9 cellular contexts compared by ENCODE assay signal in genomic region chr17:7004398-7005253, GRCh38. TPM values are rescaled to one million over a fixed set of nuclear protein-coding genes. Genes with fewer than 3 reads are reported as not detected.
A peak's percentile ranks its signal among the peaks of the same experiment; 100 is the strongest.
DNase-seq lines count a peak whose midpoint lies in the region; ATAC-seq and TF ChIP-seq lines count a peak whose summit lies in the region.
"Had no signal": no experiment of that assay in that cellular context is flagged by ENCODE, and none has a peak within 500 bp of the region (broad histone marks: within the 10 kb centered on the region; RNA-seq: fewer than 3 reads in every experiment).

No MANE protein-coding gene starts in this region.

- peaks cover 36% of the 10 kb centered on the region for H3K36me3 ChIP-seq in OCI-LY7 (ENCODE audit: insufficient read depth, low read length)
- H3K36me3 ChIP-seq in body of pancreas (replicated peaks in 1 of 2; ENCODE audit: insufficient read depth in 1 of 2, low read depth in 2 of 2): peaks cover 6 to 8% of the 10 kb centered on the region in 2 donors
- H3K36me3 ChIP-seq in kidney epithelial cell (ENCODE audit: control insufficient read depth, insufficient read depth, low read length): no peaks in the 10 kb centered on the region
- peaks cover 11 to 13% of the 10 kb centered on the region in 2 donors for H3K36me3 ChIP-seq in thyroid gland

- TF ChIP-seq CTCF in LNCAP (IDR thresholded peaks at IDR 0.05): peak; percentile 84
- peak; percentile 91 for TF ChIP-seq CTCF in OCI-LY7 (conservative IDR thresholded peaks at IDR 0.05; ENCODE audit: low read length)
- peak in 6 of 7 experiments; percentile 47 to 75 (median 68) for TF ChIP-seq CTCF in body of pancreas (IDR thresholded peaks at IDR 0.05)
- peak; percentile 61 for TF ChIP-seq CTCF in kidney epithelial cell (IDR thresholded peaks at IDR 0.05; ENCODE audit: insufficient read depth, low read length, poor library complexity, severe bottlenecking)
- TF ChIP-seq CTCF in thyroid gland (IDR thresholded peaks at IDR 0.05): peak in 4 of 6 experiments; percentile 56 to 67 (median 64)

- H3K79me2 ChIP-seq in OCI-LY7 (ENCODE audit: insufficient read depth, low read depth, low read length): no peaks in the 10 kb centered on the region

- H3K27ac ChIP-seq in OCI-LY7 (ENCODE audit: low read depth, low read length, poor library complexity, severe bottlenecking) (no peak overlapping the region), body of pancreas (no peak overlapping the region), thyroid gland (no peak overlapping the region)

- no peak overlapping the region for H3K4me2 ChIP-seq in OCI-LY7 (ENCODE audit: low read length)

- H3K9me3 ChIP-seq in OCI-LY7 (ENCODE audit: low read length): no peaks in the 10 kb centered on the region
- no peaks in the 10 kb centered on the region for H3K9me3 ChIP-seq in body of pancreas
- H3K9me3 ChIP-seq in thyroid gland: no peaks in the 10 kb centered on the region

- 93 to 100% methylated on average over 2 of the region's 2 CpGs for WGBS in body of pancreas, 2 donors
- WGBS in thyroid gland, 2 donors: 80 to 81% methylated on average over 2 of the region's 2 CpGs

- intact Hi-C loops in OCI-LY7 (cut with micrococcal nuclease; ENCODE audit: unreplicated experiment): loop anchor here (1.0 to 2.0 kb wide), 2 partner anchors 92 to 161 kb away; no protein-coding TSS in a partner anchor
- intact Hi-C loops in body of pancreas (cut with DNase I): loop anchor here (10.0 kb wide), 1 partner anchor 90 kb away; no protein-coding TSS in a partner anchor
- intact Hi-C loops in thyroid gland (cut with DNase I): loop anchor here (5.0 kb wide), 1 partner anchor 92 kb away; no protein-coding TSS in a partner anchor

- no peaks in the 10 kb centered on the region for H3K4me1 ChIP-seq in OCI-LY7 (ENCODE audit: insufficient read depth, low read length, poor library complexity, severe bottlenecking)
- no peaks in the 10 kb centered on the region for H3K4me1 ChIP-seq in body of pancreas
- H3K4me1 ChIP-seq in thyroid gland: no peaks in the 10 kb centered on the region

- H2AFZ ChIP-seq in OCI-LY7 (ENCODE audit: low read length): no peak overlapping the region

- H3K4me3 ChIP-seq in OCI-LY7 (ENCODE audit: low read depth, low read length, poor library complexity, severe bottlenecking) (no peak overlapping the region), body of pancreas (no peak overlapping the region), kidney epithelial cell (ENCODE audit: low read depth, low read length) (no peak overlapping the region), thyroid gland (replicated peaks in 1 of 3) (no peak overlapping the region)

- no peaks in the 10 kb centered on the region for H3K9me2 ChIP-seq in OCI-LY7 (ENCODE audit: insufficient read depth, low read length)

- TF ChIP-seq POLR2A in body of pancreas (IDR thresholded peaks at IDR 0.05) (no peak), thyroid gland (IDR thresholded peaks at IDR 0.05) (no peak)

- no peaks in the 10 kb centered on the region; the same call in 1 of the 2 replicates for H4K20me1 ChIP-seq in OCI-LY7 (ENCODE audit: insufficient read depth, low read length)

- POLR2A ChIA-PET in OCI-LY7 (lab: Charles Lee): interaction anchor here (0.9 to 1.6 kb wide), 2 partner anchors 35 to 161 kb away, joined by 3 to 7 read pairs; no protein-coding TSS in a partner anchor

- no peaks in the 10 kb centered on the region for H3K27me3 ChIP-seq in body of pancreas
- no peaks in the 10 kb centered on the region for H3K27me3 ChIP-seq in kidney epithelial cell (ENCODE audit: control insufficient read depth, insufficient read depth, low read length)
- no peaks in the 10 kb centered on the region for H3K27me3 ChIP-seq in thyroid gland

- DNase-seq in A172 (ENCODE audit: low spot score) (peak; percentile 78), GDM1 (lab: John Stamatoyannopoulos, UW) (peak; percentile 34), OCI-LY7 (ENCODE audit: low spot score) (peak; percentile 80), body of pancreas (peak in 1 of 4 donors; percentile 33), kidney epithelial cell (ENCODE audit: low read depth) (no peak), thyroid gland (no peak)

- ATAC-seq in body of pancreas (peak; percentile 71), HG03520 (IDR thresholded peaks at IDR 0.05; ENCODE audit: unreplicated experiment) (no peak)

- BruUV-seq in OCI-LY7 (replicated peaks; lab: Mats Ljungman, UMichigan): no TSS peak

- CTCF ChIA-PET in OCI-LY7 (lab: Charles Lee; ENCODE audit: unreplicated experiment): interaction anchor here (0.6 to 1.4 kb wide), 6 partner anchors 90 to 338 kb away, joined by 3 to 10 read pairs (median 4); no protein-coding TSS in a partner anchor

RNA-seq across cellular contexts. Expression of gene RNASEK, which starts 7.8 kb away (rescaled TPM):
- total RNA-seq in A172 (2014; rRNA removed; shearing (Covaris generic)): 220 and 249 TPM in 2 replicates
- 110 and 145 TPM in 2 replicates for total RNA-seq in OCI-LY7 (2014; rRNA removed; shearing (Covaris generic))
- total RNA-seq in OCI-LY7 (2022): 126 and 139 TPM in 2 replicates
- 10 to 100 TPM in 1 of 2 donors, 1 to 10 TPM in 1; 9.9 to 87.4 TPM for total RNA-seq in body of pancreas
- total RNA-seq in kidney epithelial cell: 375 and 389 TPM in 2 replicates
- total RNA-seq in thyroid gland: 100 to 1,000 TPM; 134 to 297 (median 200) TPM

RNA-seq across cellular contexts. Expression of gene ALOX12, which starts 8.8 kb away (rescaled TPM):
- total RNA-seq in A172 (2014; rRNA removed; shearing (Covaris generic)): not detected in 2 replicates
- not detected in 2 replicates for total RNA-seq in OCI-LY7 (2014; rRNA removed; shearing (Covaris generic))
- not detected in 2 replicates for total RNA-seq in OCI-LY7 (2022)
- not detected for total RNA-seq in body of pancreas
- 1.4 and 1.7 TPM in 2 replicates for total RNA-seq in kidney epithelial cell
- not detected for total RNA-seq in thyroid gland

RNA-seq across cellular contexts. Expression of gene BCL6B, which starts 18.2 kb away (rescaled TPM):
- 0.07 TPM in 1 of 2 replicates, not detected in the other for total RNA-seq in A172 (2014; rRNA removed; shearing (Covaris generic))
- total RNA-seq in OCI-LY7 (2014; rRNA removed; shearing (Covaris generic)): not detected in 2 replicates
- total RNA-seq in OCI-LY7 (2022) (not detected in 2 replicates), body of pancreas (1 to 10 TPM; 1.6 to 8.9 TPM), kidney epithelial cell (0.08 TPM in 1 of 2 replicates, not detected in the other), thyroid gland (10 to 100 TPM in 2 of 4 donors, 1 to 10 TPM in 2; 3.1 to 18.9 (median 7.6) TPM)

RNA-seq across cellular contexts. Expression of gene SLC16A13, which starts 31.2 kb away (rescaled TPM):
- total RNA-seq in A172 (2014; rRNA removed; shearing (Covaris generic)): 0.74 and 1.9 TPM in 2 replicates
- total RNA-seq in OCI-LY7 (2014; rRNA removed; shearing (Covaris generic)): 0.77 and 2.8 TPM in 2 replicates
- total RNA-seq in OCI-LY7 (2022): 18.3 and 22.5 TPM in 2 replicates
- total RNA-seq in body of pancreas: 1 to 10 TPM in 1 of 2 donors, not detected in 1; 1.6 TPM
- 3.4 and 6.0 TPM in 2 replicates for total RNA-seq in kidney epithelial cell
- 1 to 10 TPM; 1.2 to 6.7 (median 4.1) TPM for total RNA-seq in thyroid gland

RNA-seq across cellular contexts. Expression of gene SLC16A11, which starts 39.3 kb away (rescaled TPM):
- not detected in 2 replicates for total RNA-seq in A172 (2014; rRNA removed; shearing (Covaris generic))
- not detected in 2 replicates for total RNA-seq in OCI-LY7 (2014; rRNA removed; shearing (Covaris generic))
- not detected in 2 replicates for total RNA-seq in OCI-LY7 (2022)
- 10 to 100 TPM in 1 of 2 donors, 1 to 10 TPM in 1; 4.2 to 10.9 TPM for total RNA-seq in body of pancreas
- not detected in 2 replicates for total RNA-seq in kidney epithelial cell
- 10 to 100 TPM in 3 of 4 donors, 1 to 10 TPM in 1; 5.4 to 43.9 (median 18.8) TPM for total RNA-seq in thyroid gland
- total RNA-seq: frontal cortex had no signal

Comparison
In these comparisons a context has a peak if more than half of its experiments do, and no peak if none do; other contexts are left out.
1. DNase-seq: peak in A172 (single experiment), GDM1 (single experiment) and OCI-LY7 (single experiment); none in kidney epithelial cell (single experiment) and thyroid gland (0 of 2).
2. Peak in every context shown above with its lines, with median percentiles within 50 percentile points of each other: CTCF ChIP-seq.